In genomic region chr6:22694092-22694724, GRCh38 we compare ENCODE assay signal across 7 cellular contexts.
"Had no signal": no experiment of that assay in that cellular context is flagged by ENCODE, and none has a peak within 500 bp of the region (broad histone marks: within the 10 kb centered on the region; RNA-seq: fewer than 3 reads in every experiment).

No MANE protein-coding gene starts in this region.

- ATAC-seq: HepG2, K562 had no signal

- H3K27ac ChIP-seq: HL-60 had no signal

- H3K4me3 ChIP-seq: K562 had no signal

- DNase-seq: IMR-90, KBM-7, KG1 had no signal

- FAIRE-seq: HepG2, HTR-8/SVneo, K562 had no signal
